Comparison of ENCODE assay signal across 1 cellular context in the genomic region with DNA sequence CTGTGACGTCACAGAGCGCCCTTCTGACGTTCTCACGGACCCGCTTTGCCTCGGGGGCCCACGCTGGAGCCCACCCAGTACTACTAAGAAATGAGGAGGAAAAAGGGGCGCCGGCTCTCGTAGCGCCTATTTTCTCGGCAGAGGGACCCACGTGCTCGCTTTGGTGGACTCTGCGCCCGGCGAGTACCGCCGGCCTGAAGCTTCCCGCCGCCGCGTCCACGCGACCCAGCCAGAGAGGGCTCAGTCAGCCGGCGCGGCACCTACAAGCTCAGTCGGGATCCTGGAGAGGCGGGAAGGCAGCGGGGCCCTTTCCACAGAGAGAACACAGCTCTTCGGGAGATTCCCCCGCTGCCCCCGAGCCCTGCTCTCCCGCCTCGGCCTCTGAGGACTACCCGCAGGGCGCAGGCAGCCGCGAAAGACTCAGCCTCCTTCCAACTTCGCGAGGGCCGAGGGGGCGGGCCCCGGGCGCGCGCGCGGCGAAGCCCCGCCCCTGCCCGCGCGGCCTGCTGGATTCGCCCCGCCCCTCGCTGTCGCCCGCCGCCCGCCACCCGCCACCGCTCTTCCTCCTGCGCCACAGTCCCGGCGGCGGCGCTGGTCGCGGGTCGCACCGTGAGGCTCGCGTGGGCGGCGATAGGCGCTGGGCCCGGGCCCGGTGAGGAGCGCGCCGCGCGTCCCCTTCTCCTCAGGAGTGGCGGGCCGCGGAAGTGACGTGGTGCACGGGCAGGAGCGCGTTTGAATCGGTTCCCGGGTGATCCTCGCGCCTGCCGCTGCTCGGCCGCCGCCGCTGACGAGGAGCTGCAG.
TF ChIP-seq lines count a peak whose summit lies in the region.

TSS of gene SMCHD1 (plus strand) at position 574 of the 801 bp plus-strand sequence. CDS start 350 bp downstream, outside the sequence.

TF ChIP-seq in K562, 482 proteins besides CTCF, POLR2A, EP300 and RAD21 (continued from another document and continues in another):
- no peak for TF ChIP-seq ZNF75A (CRISPR knock-in tag; IDR thresholded peaks at IDR 0.05)
- TF ChIP-seq ZSCAN32 (CRISPR knock-in tag; IDR thresholded peaks at IDR 0.05), result no peak
- TF ChIP-seq EHMT2 (IDR thresholded peaks at IDR 0.05), result no peak
- no peak for TF ChIP-seq RFX7 (CRISPR knock-in tag; IDR thresholded peaks at IDR 0.05)
- TF ChIP-seq HDAC8 (tag; IDR thresholded peaks at IDR 0.05), result no peak
- TF ChIP-seq, protein P1, sequence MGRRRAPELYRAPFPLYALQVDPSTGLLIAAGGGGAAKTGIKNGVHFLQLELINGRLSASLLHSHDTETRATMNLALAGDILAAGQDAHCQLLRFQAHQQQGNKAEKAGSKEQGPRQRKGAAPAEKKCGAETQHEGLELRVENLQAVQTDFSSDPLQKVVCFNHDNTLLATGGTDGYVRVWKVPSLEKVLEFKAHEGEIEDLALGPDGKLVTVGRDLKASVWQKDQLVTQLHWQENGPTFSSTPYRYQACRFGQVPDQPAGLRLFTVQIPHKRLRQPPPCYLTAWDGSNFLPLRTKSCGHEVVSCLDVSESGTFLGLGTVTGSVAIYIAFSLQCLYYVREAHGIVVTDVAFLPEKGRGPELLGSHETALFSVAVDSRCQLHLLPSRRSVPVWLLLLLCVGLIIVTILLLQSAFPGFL (CRISPR knock-in tag; IDR thresholded peaks at IDR 0.05), result no peak
- TF ChIP-seq MTA1 (IDR thresholded peaks at IDR 0.05; ENCODE audit: borderline replicate concordance), result peak; percentile 9; the same call in 1 of the 2 replicates
- TF ChIP-seq NR2C2 (CRISPR knock-in tag; IDR thresholded peaks at IDR 0.05), result peak; percentile 67
- TF ChIP-seq NR2C2 (tag; IDR thresholded peaks at IDR 0.05), result peak; percentile 95
- peak; percentile 32 for TF ChIP-seq RBM25 (IDR thresholded peaks at IDR 0.05; ENCODE audit: low read depth, low read length, severe bottlenecking)
- TF ChIP-seq ESRRA (IDR thresholded peaks at IDR 0.05; ENCODE audit: borderline replicate concordance, low read depth), result peak; percentile 13
- TF ChIP-seq KAT2B (IDR thresholded peaks at IDR 0.05; ENCODE audit: low read depth, low read length), result no peak
- no peak for TF ChIP-seq GATA2 (CRISPR knock-in tag; IDR thresholded peaks at IDR 0.05)
- TF ChIP-seq, protein P2, sequence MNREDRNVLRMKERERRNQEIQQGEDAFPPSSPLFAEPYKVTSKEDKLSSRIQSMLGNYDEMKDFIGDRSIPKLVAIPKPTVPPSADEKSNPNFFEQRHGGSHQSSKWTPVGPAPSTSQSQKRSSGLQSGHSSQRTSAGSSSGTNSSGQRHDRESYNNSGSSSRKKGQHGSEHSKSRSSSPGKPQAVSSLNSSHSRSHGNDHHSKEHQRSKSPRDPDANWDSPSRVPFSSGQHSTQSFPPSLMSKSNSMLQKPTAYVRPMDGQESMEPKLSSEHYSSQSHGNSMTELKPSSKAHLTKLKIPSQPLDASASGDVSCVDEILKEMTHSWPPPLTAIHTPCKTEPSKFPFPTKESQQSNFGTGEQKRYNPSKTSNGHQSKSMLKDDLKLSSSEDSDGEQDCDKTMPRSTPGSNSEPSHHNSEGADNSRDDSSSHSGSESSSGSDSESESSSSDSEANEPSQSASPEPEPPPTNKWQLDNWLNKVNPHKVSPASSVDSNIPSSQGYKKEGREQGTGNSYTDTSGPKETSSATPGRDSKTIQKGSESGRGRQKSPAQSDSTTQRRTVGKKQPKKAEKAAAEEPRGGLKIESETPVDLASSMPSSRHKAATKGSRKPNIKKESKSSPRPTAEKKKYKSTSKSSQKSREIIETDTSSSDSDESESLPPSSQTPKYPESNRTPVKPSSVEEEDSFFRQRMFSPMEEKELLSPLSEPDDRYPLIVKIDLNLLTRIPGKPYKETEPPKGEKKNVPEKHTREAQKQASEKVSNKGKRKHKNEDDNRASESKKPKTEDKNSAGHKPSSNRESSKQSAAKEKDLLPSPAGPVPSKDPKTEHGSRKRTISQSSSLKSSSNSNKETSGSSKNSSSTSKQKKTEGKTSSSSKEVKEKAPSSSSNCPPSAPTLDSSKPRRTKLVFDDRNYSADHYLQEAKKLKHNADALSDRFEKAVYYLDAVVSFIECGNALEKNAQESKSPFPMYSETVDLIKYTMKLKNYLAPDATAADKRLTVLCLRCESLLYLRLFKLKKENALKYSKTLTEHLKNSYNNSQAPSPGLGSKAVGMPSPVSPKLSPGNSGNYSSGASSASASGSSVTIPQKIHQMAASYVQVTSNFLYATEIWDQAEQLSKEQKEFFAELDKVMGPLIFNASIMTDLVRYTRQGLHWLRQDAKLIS (CRISPR knock-in tag; IDR thresholded peaks at IDR 0.05), result no peak; the same call in none of the 2 replicates
- no peak for TF ChIP-seq DDX20 (tag; IDR thresholded peaks at IDR 0.05; ENCODE audit: low read depth)
- TF ChIP-seq EP400 (IDR thresholded peaks at IDR 0.05), result peak; percentile 97
- TF ChIP-seq ZNF77 (CRISPR knock-in tag; IDR thresholded peaks at IDR 0.05), result no peak
- 0 out of 2 replicates have a peak, but pooled peaks have one; percentile 70 for TF ChIP-seq CBFB (CRISPR knock-in tag; IDR thresholded peaks at IDR 0.05)
- no peak for TF ChIP-seq MCM2 (IDR thresholded peaks at IDR 0.05; ENCODE audit: low read depth)
- peak; percentile 60 for TF ChIP-seq LCOR (CRISPR knock-in tag; IDR thresholded peaks at IDR 0.05)
- TF ChIP-seq ELF2 (CRISPR knock-in tag; IDR thresholded peaks at IDR 0.05), result no peak
- peak; percentile 76 for TF ChIP-seq PRPF4 (IDR thresholded peaks at IDR 0.05; ENCODE audit: insufficient read depth, low read depth, low read length, poor library complexity, severe bottlenecking)
- TF ChIP-seq SMARCE1 (IDR thresholded peaks at IDR 0.05), result peak; percentile 48; the same call in 1 of the 2 replicates
- peak; percentile 0 for TF ChIP-seq FIP1L1 (IDR thresholded peaks at IDR 0.05; ENCODE audit: low read depth, low read length, poor library complexity, severe bottlenecking)
- no peak for TF ChIP-seq BCL6 (CRISPR knock-in tag; IDR thresholded peaks at IDR 0.05)
- TF ChIP-seq ZNF785 (CRISPR knock-in tag; IDR thresholded peaks at IDR 0.05), result no peak
- TF ChIP-seq, protein P3, sequence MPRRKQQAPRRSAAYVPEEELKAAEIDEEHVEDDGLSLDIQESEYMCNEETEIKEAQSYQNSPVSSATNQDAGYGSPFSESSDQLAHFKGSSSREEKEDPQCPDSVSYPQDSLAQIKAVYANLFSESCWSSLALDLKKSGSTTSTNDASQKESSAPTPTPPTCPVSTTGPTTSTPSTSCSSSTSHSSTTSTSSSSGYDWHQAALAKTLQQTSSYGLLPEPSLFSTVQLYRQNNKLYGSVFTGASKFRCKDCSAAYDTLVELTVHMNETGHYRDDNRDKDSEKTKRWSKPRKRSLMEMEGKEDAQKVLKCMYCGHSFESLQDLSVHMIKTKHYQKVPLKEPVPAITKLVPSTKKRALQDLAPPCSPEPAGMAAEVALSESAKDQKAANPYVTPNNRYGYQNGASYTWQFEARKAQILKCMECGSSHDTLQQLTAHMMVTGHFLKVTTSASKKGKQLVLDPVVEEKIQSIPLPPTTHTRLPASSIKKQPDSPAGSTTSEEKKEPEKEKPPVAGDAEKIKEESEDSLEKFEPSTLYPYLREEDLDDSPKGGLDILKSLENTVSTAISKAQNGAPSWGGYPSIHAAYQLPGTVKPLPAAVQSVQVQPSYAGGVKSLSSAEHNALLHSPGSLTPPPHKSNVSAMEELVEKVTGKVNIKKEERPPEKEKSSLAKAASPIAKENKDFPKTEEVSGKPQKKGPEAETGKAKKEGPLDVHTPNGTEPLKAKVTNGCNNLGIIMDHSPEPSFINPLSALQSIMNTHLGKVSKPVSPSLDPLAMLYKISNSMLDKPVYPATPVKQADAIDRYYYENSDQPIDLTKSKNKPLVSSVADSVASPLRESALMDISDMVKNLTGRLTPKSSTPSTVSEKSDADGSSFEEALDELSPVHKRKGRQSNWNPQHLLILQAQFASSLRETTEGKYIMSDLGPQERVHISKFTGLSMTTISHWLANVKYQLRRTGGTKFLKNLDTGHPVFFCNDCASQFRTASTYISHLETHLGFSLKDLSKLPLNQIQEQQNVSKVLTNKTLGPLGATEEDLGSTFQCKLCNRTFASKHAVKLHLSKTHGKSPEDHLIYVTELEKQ (CRISPR knock-in tag; IDR thresholded peaks at IDR 0.05), result no peak
- TF ChIP-seq STAT5A (IDR thresholded peaks at IDR 0.05; ENCODE audit: borderline replicate concordance, low read length), result no peak
- no peak for TF ChIP-seq RAD51 (IDR thresholded peaks at IDR 0.05; ENCODE audit: borderline replicate concordance, low read depth)
- no peak for TF ChIP-seq NR1H2 (CRISPR knock-in tag; IDR thresholded peaks at IDR 0.05)
- no peak for TF ChIP-seq ARNT (IDR thresholded peaks at IDR 0.05)
- TF ChIP-seq ZNF518B (CRISPR knock-in tag; IDR thresholded peaks at IDR 0.05), result no peak
- peak; percentile 43; the same call in 1 of the 2 replicates for TF ChIP-seq ATF1 (CRISPR knock-in tag; IDR thresholded peaks at IDR 0.05)
- peak; percentile 99 for TF ChIP-seq ATF1 (tag; IDR thresholded peaks at IDR 0.05)
- TF ChIP-seq HMGXB4 (CRISPR knock-in tag; IDR thresholded peaks at IDR 0.05), result peak; percentile 91
- TF ChIP-seq NBN (IDR thresholded peaks at IDR 0.05; ENCODE audit: low read depth), result peak; percentile 99
- TF ChIP-seq NFATC3 (IDR thresholded peaks at IDR 0.05), result no peak
- no peak for TF ChIP-seq ARID3A (IDR thresholded peaks at IDR 0.05; ENCODE audit: borderline replicate concordance, low read depth, low read length)
- TF ChIP-seq CTBP1 (IDR thresholded peaks at IDR 0.05; ENCODE audit: borderline replicate concordance), result peak; percentile 99
- TF ChIP-seq ZNF41 (CRISPR knock-in tag; conservative IDR thresholded peaks at IDR 0.05), result no peak
- no peak for TF ChIP-seq SIRT6 (IDR thresholded peaks at IDR 0.05; ENCODE audit: low read depth, low read length)
- TF ChIP-seq GTF2F1 (IDR thresholded peaks at IDR 0.05; ENCODE audit: low read depth, low read length), result peak; percentile 66
- TF ChIP-seq HMG20B (CRISPR knock-in tag; IDR thresholded peaks at IDR 0.05), result no peak
- TF ChIP-seq TSC22D4 (tag; IDR thresholded peaks at IDR 0.05), result no peak
- TF ChIP-seq SIN3A (IDR thresholded peaks at IDR 0.05; ENCODE audit: borderline replicate concordance in 2 of 2, control insufficient read depth in 1 of 2, low read depth in 2 of 2, low read length in 2 of 2), result peak; percentile 5 to 79; a peak in 2 of 4 replicates
- TF ChIP-seq TAL1 (IDR thresholded peaks at IDR 0.05), result no peak
- no peak for TF ChIP-seq HINFP (tag; conservative IDR thresholded peaks at IDR 0.05; ENCODE audit: low read depth)
